8 cellular contexts compared by ENCODE assay signal in genomic region chr2:24489942-24490673, GRCh38. TPM values are rescaled to one million over a fixed set of nuclear protein-coding genes. Genes with fewer than 3 reads are reported as not detected.
DNase-seq lines count a peak whose midpoint lies in the region; ATAC-seq and TF ChIP-seq lines count a peak whose summit lies in the region.

No MANE protein-coding gene starts in this region.

- H3K36me3 Mint-ChIP-seq in activated CD4-positive, alpha-beta memory T cell treated with anti-CD3 and anti-CD28 coated beads, Interleukin-2, amount 10 ng/mL, durations not matched to agents 7 days and 5 days (ENCODE audit: low read depth): peaks cover 6% of the 10 kb centered on the region
- H3K36me3 Mint-ChIP-seq in progenitor cell of endocrine pancreas (ENCODE audit: insufficient read depth): no peaks in the 10 kb centered on the region

- H3K4me2 ChIP-seq in BLaER1 treated with 17β-estradiol and CSF1 and Interleukin-3, amounts not matched to agents 10 nM and 100 nM: peak overlapping the region; percentile 76 to 96 (median 92)

- H3K9me3 ChIP-seq in BLaER1 treated with 17β-estradiol and CSF1 and Interleukin-3, amounts not matched to agents 10 nM and 100 nM (replicated peaks in 1 of 11): no peaks in the 10 kb centered on the region

- DNase-seq in HFF-Myc (ENCODE audit: extremely low read depth, low read depth): no peak
- DNase-seq in activated CD4-positive, alpha-beta memory T cell treated with anti-CD3 and anti-CD28 coated beads, Interleukin-2, amount 10 ng/mL, durations not matched to agents 7 days and 5 days: peak; percentile 17
- peak in 1 of 2 donors; percentile 55 for DNase-seq in foreskin fibroblast
- no peak for DNase-seq in progenitor cell of endocrine pancreas (ENCODE audit: low spot score, unreplicated experiment)
- DNase-seq in NCI-H2196 treated with DMSO at 0.1 percent for 48 hours (lab: John Stamatoyannopoulos, UW; ENCODE audit: unreplicated experiment): no peak

- peaks cover 0 to 15% (median 9%) of the 10 kb centered on the region in 11 experiments; a peak in 8 of 22 replicates for H3K27me3 ChIP-seq in BLaER1 treated with 17β-estradiol and CSF1 and Interleukin-3, amounts not matched to agents 10 nM and 100 nM

- TF ChIP-seq CTCF in HFF-Myc (IDR thresholded peaks at IDR 0.05; ENCODE audit: low read depth, low read length, missing control alignments): no peak
- TF ChIP-seq CTCF in foreskin fibroblast (IDR thresholded peaks at IDR 0.05; ENCODE audit: low read depth, low read length): no peak
- no peak for TF ChIP-seq CTCF in progenitor cell of endocrine pancreas (IDR thresholded peaks at IDR 0.05; ENCODE audit: unreplicated experiment)

- H3K9ac ChIP-seq in BLaER1 treated with 17β-estradiol and CSF1 and Interleukin-3, amounts not matched to agents 10 nM and 100 nM: peak overlapping the region; percentile 89 to 99 (median 92)

- peaks cover 11 to 36% (median 29%) of the 10 kb centered on the region in 11 experiments; a peak in 18 of 22 replicates for H4K20me1 ChIP-seq in BLaER1 treated with 17β-estradiol and CSF1 and Interleukin-3, amounts not matched to agents 10 nM and 100 nM

- peaks cover 5% of the 10 kb centered on the region for H3K27me3 Mint-ChIP-seq in activated CD4-positive, alpha-beta memory T cell treated with anti-CD3 and anti-CD28 coated beads, Interleukin-2, amount 10 ng/mL, durations not matched to agents 7 days and 5 days
- peaks cover 25% of the 10 kb centered on the region for H3K27me3 Mint-ChIP-seq in progenitor cell of endocrine pancreas

- peak overlapping the region; percentile 80 for H3K4me3 Mint-ChIP-seq in activated CD4-positive, alpha-beta memory T cell treated with anti-CD3 and anti-CD28 coated beads, Interleukin-2, amount 10 ng/mL, durations not matched to agents 7 days and 5 days
- H3K4me3 Mint-ChIP-seq in progenitor cell of endocrine pancreas (ENCODE audit: low read depth): peak overlapping the region; percentile 84

- H3K36me3 ChIP-seq in BLaER1 treated with 17β-estradiol and CSF1 and Interleukin-3, amounts not matched to agents 10 nM and 100 nM: no peaks in the 10 kb centered on the region

- peaks cover 29 to 47% (median 36%) of the 10 kb centered on the region in 10 experiments for H3K4me1 ChIP-seq in BLaER1 treated with 17β-estradiol and CSF1 and Interleukin-3, amounts not matched to agents 10 nM and 100 nM

- H3K27ac Mint-ChIP-seq in activated CD4-positive, alpha-beta memory T cell treated with anti-CD3 and anti-CD28 coated beads, Interleukin-2, amount 10 ng/mL, durations not matched to agents 7 days and 5 days: peak overlapping the region; percentile 75
- peak overlapping the region; percentile 92 for H3K27ac Mint-ChIP-seq in progenitor cell of endocrine pancreas

- peaks cover 40% of the 10 kb centered on the region for H3K4me1 Mint-ChIP-seq in activated CD4-positive, alpha-beta memory T cell treated with anti-CD3 and anti-CD28 coated beads, Interleukin-2, amount 10 ng/mL, durations not matched to agents 7 days and 5 days
- peaks cover 29% of the 10 kb centered on the region for H3K4me1 Mint-ChIP-seq in progenitor cell of endocrine pancreas (ENCODE audit: low read depth)

- no peaks in the 10 kb centered on the region for H3K9me3 Mint-ChIP-seq in activated CD4-positive, alpha-beta memory T cell treated with anti-CD3 and anti-CD28 coated beads, Interleukin-2, amount 10 ng/mL, durations not matched to agents 7 days and 5 days
- H3K9me3 Mint-ChIP-seq in progenitor cell of endocrine pancreas (ENCODE audit: low read depth): no peaks in the 10 kb centered on the region

- no peak for ATAC-seq in GM18870 (IDR thresholded peaks at IDR 0.05; ENCODE audit: unreplicated experiment)
- no peak for ATAC-seq in HG03175 (IDR thresholded peaks at IDR 0.05; ENCODE audit: unreplicated experiment)

- CTCF ChIA-PET in activated CD4-positive, alpha-beta memory T cell treated with anti-CD3 and anti-CD28 coated beads, Interleukin-2, amount 10 ng/mL, durations not matched to agents 7 days and 5 days (lab: Charles Lee): interaction anchor here (0.7 to 1.6 kb wide), 2 partner anchors 67 to 184 kb away, joined by 3 to 4 read pairs; no protein-coding TSS in a partner anchor

- H3K27ac ChIP-seq in BLaER1 treated with 17β-estradiol and CSF1 and Interleukin-3, amounts not matched to agents 10 nM and 100 nM: peak overlapping the region; percentile 83 to 95 (median 89)

- peak overlapping the region; percentile 85 to 100 (median 94) for H3K4me3 ChIP-seq in BLaER1 treated with 17β-estradiol and CSF1 and Interleukin-3, amounts not matched to agents 10 nM and 100 nM
- H3K4me3 ChIP-seq in HFF-Myc (replicated peaks; ENCODE audit: low read depth, low read length) (peak overlapping the region; percentile 47), foreskin fibroblast (ENCODE audit: low read depth in 1 of 2, low read length in 2 of 2) (peak overlapping the region; percentile 48 to 54)

- POLR2A ChIA-PET in activated CD4-positive, alpha-beta memory T cell treated with anti-CD3 and anti-CD28 coated beads, Interleukin-2, amount 10 ng/mL, durations not matched to agents 7 days and 5 days (lab: Charles Lee): interaction anchor here (0.7 to 2.4 kb wide), 6 partner anchors 16 to 1857 kb away, joined by 3 to 10 read pairs (median 7); partner anchors contain the start of genes ADGRF3, ATAD2B, CENPO and ITSN2

RNA-seq across cellular contexts. Expression of gene NCOA1, which starts 0.9 kb away (rescaled TPM):
- 10 to 100 TPM; 15.8 to 16.6 TPM for total RNA-seq in activated CD4-positive, alpha-beta memory T cell treated with anti-CD3 and anti-CD28 coated beads, Interleukin-2, amount 10 ng/mL, durations not matched to agents 7 days and 5 days
- 30.3 and 32.3 TPM in 2 replicates for total RNA-seq in progenitor cell of endocrine pancreas
